In the genomic region with DNA sequence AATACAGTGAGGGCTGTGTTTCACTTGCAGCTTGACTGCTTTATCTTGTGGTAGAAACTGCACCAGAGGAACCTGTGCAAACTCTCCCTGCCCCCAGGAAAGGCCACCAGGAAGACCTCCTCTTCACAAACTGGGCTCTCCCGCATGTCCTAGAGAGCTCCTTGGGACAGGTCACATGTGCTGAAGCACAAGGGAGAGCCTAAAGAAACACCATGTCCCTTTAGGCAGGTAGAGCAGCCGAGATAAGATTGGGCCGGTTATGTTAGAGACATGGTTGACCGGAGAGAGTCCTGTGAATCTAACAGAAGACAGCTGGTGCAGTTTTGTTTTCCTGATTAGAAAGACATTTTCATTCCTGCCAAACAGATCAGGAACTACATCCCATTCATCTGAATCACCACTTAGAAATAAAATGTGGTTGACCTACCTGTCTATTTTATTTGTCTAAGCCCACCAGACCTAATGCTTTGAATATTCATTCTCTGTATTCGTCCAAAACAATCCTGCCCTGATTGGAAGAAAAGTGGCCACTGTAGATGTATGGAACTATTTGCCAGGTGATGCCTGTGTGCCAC, we compare ENCODE assay signal across 19 cellular contexts.
DNase-seq lines count a peak whose midpoint lies in the region; ATAC-seq, FAIRE-seq and TF ChIP-seq lines count a peak whose summit lies in the region.
"Had no signal": no experiment of that assay in that cellular context is flagged by ENCODE, and none has a peak within 500 bp of the region (broad histone marks: within the 10 kb centered on the region; RNA-seq: fewer than 3 reads in every experiment).

No MANE protein-coding gene starts in this region.

- TF ChIP-seq EP300 in H1 (IDR thresholded peaks at IDR 0.05; ENCODE audit: borderline replicate concordance in 1 of 2, low read depth in 2 of 2, low read length in 2 of 2), result no peak

- H2AFZ ChIP-seq in H1 (ENCODE audit: low read length), result no peak overlapping the region

- 0 out of 2 replicates have a peak overlapping the region, but pooled peaks have one; percentile 14 for H2BK5ac ChIP-seq in H1 (ENCODE audit: low read depth, low read length)

- no peak overlapping the region for H2BK120ac ChIP-seq in H1 (replicated peaks; ENCODE audit: low read depth, low read length)

- H3K4me3 Mint-ChIP-seq in mesothelial cell of epicardium, result no peak overlapping the region

- TF ChIP-seq RAD21 in H1 (IDR thresholded peaks at IDR 0.05 in 1 of 2, conservative IDR thresholded peaks at IDR 0.05 in 1 of 2; ENCODE audit: low read depth in 2 of 2, low read length in 2 of 2), result no peak

- H3K4me2 ChIP-seq in H1 (ENCODE audit: insufficient read depth in 1 of 2, low read depth in 2 of 2, low read length in 2 of 2), result no peak overlapping the region

- H3K27me3 Mint-ChIP-seq in mesothelial cell of epicardium (ENCODE audit: low read depth), result no peaks in the 10 kb centered on the region

- no peak overlapping the region for H3K4ac ChIP-seq in H1 (replicated peaks; ENCODE audit: insufficient read length, low read depth, low read length)

- no peak overlapping the region for H2BK15ac ChIP-seq in H1 (ENCODE audit: low read length)

- H3K18ac ChIP-seq in H1 (ENCODE audit: extremely low read depth, low read length), result no peak overlapping the region

- POLR2A ChIA-PET in H1 (lab: Charles Lee; ENCODE audit: partially characterized antibody), result no interaction called here

- no peaks in the 10 kb centered on the region for H3K79me2 ChIP-seq in H1 (ENCODE audit: control insufficient read depth in 1 of 2, insufficient read depth in 2 of 2, low read length in 2 of 2)

- H2AK5ac ChIP-seq in H1 (ENCODE audit: low read depth, low read length), result no peak overlapping the region

- no peak overlapping the region for H3K9ac ChIP-seq in H1 (replicated peaks in 1 of 4; ENCODE audit: extremely low read depth in 1 of 4, low read depth in 3 of 4, low read length in 3 of 4)

- CTCF ChIA-PET in H1 (lab: Charles Lee; ENCODE audit: partially characterized antibody), result interaction anchor here (0.7 to 3.9 kb wide), 7 partner anchors 12 to 212 kb away, joined by 3 to 45 read pairs (median 4); no protein-coding TSS in a partner anchor

- H3K4me1 Mint-ChIP-seq in mesothelial cell of epicardium, result peaks cover 34% of the 10 kb centered on the region

- intact Hi-C loops in Right ventricle myocardium superior (cut with DNase I), result no loop called here

- H3K79me1 ChIP-seq in H1 (ENCODE audit: low read depth, low read length), result no peaks in the 10 kb centered on the region

- H2BK12ac ChIP-seq in H1 (ENCODE audit: low read depth, low read length), result no peak overlapping the region

- H4K8ac ChIP-seq in H1 (ENCODE audit: extremely low read depth, insufficient read depth, low read length), result no peak overlapping the region

- no peak overlapping the region for H4K91ac ChIP-seq in H1 (replicated peaks; ENCODE audit: insufficient read length, low read length)

- no peaks in the 10 kb centered on the region for H3K9me3 ChIP-seq in cardiac muscle cell (ENCODE audit: low read depth)
- peaks cover 0 to 3% of the 10 kb centered on the region in 2 experiments; a peak in 2 of 4 replicates for H3K9me3 ChIP-seq in H1 (ENCODE audit: insufficient read depth in 2 of 2, low read depth in 1 of 2, low read length in 1 of 2)

- no peak overlapping the region for H3K4me3 ChIP-seq in cardiac muscle cell
- H3K4me3 ChIP-seq in H1 (ENCODE audit: extremely low read depth in 1 of 4, insufficient read depth in 2 of 4, low read depth in 3 of 4, low read length in 4 of 4), result no peak overlapping the region

- H3K23ac ChIP-seq in H1 (ENCODE audit: insufficient read length), result no peak overlapping the region

- peak in 1 of 2 donors; percentile 7 for DNase-seq in cardiac muscle cell (ENCODE audit: low read depth in 1 of 2, low spot score in 1 of 2)
- DNase-seq in Right ventricle myocardium superior, result no peak
- DNase-seq in H1 (ENCODE audit: low read depth in 1 of 2, low spot score in 2 of 2), result no peak
- DNase-seq in mesothelial cell of epicardium (ENCODE audit: low spot score in 2 of 2, unreplicated experiment in 2 of 2), result no peak
- no peak for DNase-seq in HuH-7.5 (ENCODE audit: low spot score)
- DNase-seq: GF-D8, GOT3, KG1, MV-4-11, NCI-H1694 treated with DMSO at 0.1 percent for 48 hours, NCI-H2227 treated with DMSO at 0.1 percent for 48 hours, NCI-H524, NCI-H82, RPMI8226 had no signal

- no peaks in the 10 kb centered on the region for H4K20me1 ChIP-seq in H1 (replicated peaks in 1 of 2; ENCODE audit: control insufficient read depth in 1 of 2, insufficient read depth in 2 of 2, low read length in 2 of 2)

- H3K56ac ChIP-seq in H1 (replicated peaks; ENCODE audit: insufficient read length, low read depth, low read length), result no peak overlapping the region

- no peak for ATAC-seq in Right ventricle myocardium superior (ENCODE audit: poor library complexity)
- ATAC-seq in HG02642 (IDR thresholded peaks at IDR 0.05; ENCODE audit: poor library complexity, unreplicated experiment), result no peak
- ATAC-seq in GM21360 (IDR thresholded peaks at IDR 0.05; ENCODE audit: unreplicated experiment), result no peak
- ATAC-seq in HG02884 (IDR thresholded peaks at IDR 0.05; ENCODE audit: unreplicated experiment), result no peak
- ATAC-seq: HepG2 had no signal

- no peaks in the 10 kb centered on the region for H3K23me2 ChIP-seq in H1 (ENCODE audit: low read depth, low read length)

- H3K27ac Mint-ChIP-seq in mesothelial cell of epicardium, result peak overlapping the region; percentile 71

- WGBS in H1 (ENCODE audit: extremely low coverage in 1 of 2, insufficient coverage in 1 of 2, insufficient read length in 1 of 2, insufficient replicate concordance in 2 of 2, low coverage in 1 of 2, low lambda C conversion rate in 2 of 2, missing lambda C conversion rate in 1 of 2), 2 experiments, result 93% methylated on average over 5 of the region's 5 CpGs; no CpG with 5 or more reads in 1 of the 2 experiments

- peaks cover 8% of the 10 kb centered on the region for H3K36me3 ChIP-seq in cardiac muscle cell
- peaks cover 0 to 3% (median 0%) of the 10 kb centered on the region in 4 experiments; a peak in 4 of 8 replicates for H3K36me3 ChIP-seq in H1 (ENCODE audit: control insufficient read depth in 2 of 4, insufficient read depth in 4 of 4, low read length in 3 of 4)

- H3K4me1 ChIP-seq in cardiac muscle cell (ENCODE audit: low read depth) (peaks cover 6% of the 10 kb centered on the region), H1 (replicated peaks in 1 of 4; ENCODE audit: control insufficient read depth in 3 of 4, insufficient read depth in 4 of 4, low read length in 3 of 4) (peaks cover 0 to 4% (median 0%) of the 10 kb centered on the region in 4 experiments; a peak in 1 of 7 replicates)

- peaks cover 7% of the 10 kb centered on the region for H3K9me3 Mint-ChIP-seq in mesothelial cell of epicardium

- TF ChIP-seq CTCF in cardiac muscle cell (IDR thresholded peaks at IDR 0.05; ENCODE audit: low read depth, low read length), result no peak
- no peak for TF ChIP-seq CTCF in H1 (IDR thresholded peaks at IDR 0.05; ENCODE audit: control extremely low read depth in 1 of 3, insufficient read depth in 1 of 3, low read depth in 1 of 3, low read length in 3 of 3)
- no peak for TF ChIP-seq CTCF in mesothelial cell of epicardium (IDR thresholded peaks at IDR 0.05; ENCODE audit: unreplicated experiment)

- FAIRE-seq in H1 (lab: Jason Lieb, UNC), result no peak
- FAIRE-seq: HepG2 had no signal

- H3K36me3 Mint-ChIP-seq in mesothelial cell of epicardium, result peaks cover 59% of the 10 kb centered on the region

- H3K27me3 ChIP-seq in cardiac muscle cell, result no peaks in the 10 kb centered on the region
- H3K27me3 ChIP-seq in H1 (replicated peaks in 1 of 4; ENCODE audit: control insufficient read depth in 3 of 4, extremely low read depth in 1 of 4, insufficient read depth in 3 of 4, low read length in 3 of 4), result no peaks in the 10 kb centered on the region

- H2BK20ac ChIP-seq in H1 (ENCODE audit: low read length), result no peak overlapping the region

- H3K27ac ChIP-seq in cardiac muscle cell (peak overlapping the region; percentile 65), H1 (ENCODE audit: low read depth, low read length) (no peak overlapping the region)
- H3K27ac ChIP-seq: 22Rv1 had no signal

- no peak overlapping the region for H4K5ac ChIP-seq in H1 (ENCODE audit: insufficient read length, low read depth, low read length)

- H3K14ac ChIP-seq in H1 (ENCODE audit: insufficient read length), result no peak overlapping the region

- TF ChIP-seq POLR2A in H1 (IDR thresholded peaks at IDR 0.05; ENCODE audit: control extremely low read depth in 1 of 2, low read depth in 2 of 2, low read length in 2 of 2), result no peak

TF ChIP-seq in H1, 55 proteins besides CTCF, POLR2A, EP300 and RAD21:
- TF ChIP-seq GABPA (IDR thresholded peaks at IDR 0.05; ENCODE audit: borderline replicate concordance, insufficient read depth, low read length) (no peak), TBP (IDR thresholded peaks at IDR 0.05; ENCODE audit: low read depth, low read length) (no peak), NRF1 (IDR thresholded peaks at IDR 0.05; ENCODE audit: low read depth, low read length) (no peak), SIRT6 (IDR thresholded peaks at IDR 0.05; ENCODE audit: low read length) (no peak), SP4 (IDR thresholded peaks at IDR 0.05; ENCODE audit: low read length) (no peak), HDAC2 (IDR thresholded peaks at IDR 0.05; ENCODE audit: borderline replicate concordance in 1 of 2, low read depth in 2 of 2, low read length in 2 of 2) (no peak), HDAC6 (IDR thresholded peaks at IDR 0.05; ENCODE audit: low read depth, low read length) (no peak), TCF12 (IDR thresholded peaks at IDR 0.05; ENCODE audit: low read depth, low read length) (no peak), CREB1 (IDR thresholded peaks at IDR 0.05) (no peak), RNF2 (IDR thresholded peaks at IDR 0.05; ENCODE audit: borderline replicate concordance, low read depth, low read length, missing control alignments, poor library complexity, severe bottlenecking) (no peak), MAFK (IDR thresholded peaks at IDR 0.05; ENCODE audit: low read depth, low read length) (no peak), POU5F1 (IDR thresholded peaks at IDR 0.05; ENCODE audit: low read depth, low read length) (no peak)
- TF ChIP-seq, protein P1, sequence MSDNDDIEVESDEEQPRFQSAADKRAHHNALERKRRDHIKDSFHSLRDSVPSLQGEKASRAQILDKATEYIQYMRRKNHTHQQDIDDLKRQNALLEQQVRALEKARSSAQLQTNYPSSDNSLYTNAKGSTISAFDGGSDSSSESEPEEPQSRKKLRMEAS (IDR thresholded peaks at IDR 0.05), result no peak
- TF ChIP-seq, protein P2, sequence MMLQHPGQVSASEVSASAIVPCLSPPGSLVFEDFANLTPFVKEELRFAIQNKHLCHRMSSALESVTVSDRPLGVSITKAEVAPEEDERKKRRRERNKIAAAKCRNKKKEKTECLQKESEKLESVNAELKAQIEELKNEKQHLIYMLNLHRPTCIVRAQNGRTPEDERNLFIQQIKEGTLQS (IDR thresholded peaks at IDR 0.05; ENCODE audit: insufficient read depth, low read depth, low read length), result no peak
